30 cellular contexts compared by ENCODE assay signal in genomic region chr15:78445875-78446274, GRCh38. TPM values are rescaled to one million over a fixed set of nuclear protein-coding genes. Genes with fewer than 3 reads are reported as not detected.
DNase-seq lines count a peak whose midpoint lies in the region; ATAC-seq and TF ChIP-seq lines count a peak whose summit lies in the region.
"Had no signal": no experiment of that assay in that cellular context is flagged by ENCODE, and none has a peak within 500 bp of the region (broad histone marks: within the 10 kb centered on the region; RNA-seq: fewer than 3 reads in every experiment).

No MANE protein-coding gene starts in this region.

- H3K4me3 ChIP-seq in CD8-positive, alpha-beta memory T cell (ENCODE audit: low read length): no peak overlapping the region
- no peak overlapping the region for H3K4me3 ChIP-seq in psoas muscle
- H3K4me3 ChIP-seq: BLaER1, HAP-1, heart left ventricle, left ventricle myocardium inferior, smooth muscle cell, stomach, thyroid gland had no signal

- intact Hi-C loops in psoas muscle (cut with DNase I): loop anchor here in 1 of 2 donors (2.0 kb wide), 1 partner anchor 21 kb away; no protein-coding TSS in a partner anchor

- CTCF ChIA-PET in CD8-positive, alpha-beta memory T cell (lab: Charles Lee): no interaction called here

- peak overlapping the region in 6 of 8 donors; percentile 15 to 77 (median 44) for H3K27ac Mint-ChIP-seq in CD8-positive, alpha-beta memory T cell
- H3K27ac Mint-ChIP-seq in T-helper 17 cell: peak overlapping the region; percentile 89
- peak overlapping the region; percentile 8 for H3K27ac Mint-ChIP-seq in central memory CD8-positive, alpha-beta T cell (ENCODE audit: low read depth)
- H3K27ac Mint-ChIP-seq: activated naive CD4-positive, alpha-beta T cell treated with anti-CD3 and anti-CD28 coated beads, Interleukin-2, amount 50 U/mL, for 24 hours; activated T-helper 2 cell treated with anti-CD3 and anti-CD28 coated beads, Interferon-gamma antibody, Interleukin-2, Interleukin-4, amounts not matched to agents 10 μg/mL and 5 μg/mL and 100 μg/mL, durations not matched to agents 14 hours and 24 hours and 36 hours; T-helper 2 cell treated with Interferon-gamma antibody and Interleukin-4, amounts not matched to agents 5 μg/mL and 100 μg/mL, for 36 hours had no signal

- no peak for TF ChIP-seq CTCF in psoas muscle (IDR thresholded peaks at IDR 0.05)

- no peaks in the 10 kb centered on the region for H3K27me3 ChIP-seq in CD8-positive, alpha-beta memory T cell (ENCODE audit: insufficient read depth, low read length, poor library complexity, severe bottlenecking)
- H3K27me3 ChIP-seq in psoas muscle (ENCODE audit: insufficient read depth in 3 of 3, low read length in 2 of 3): no peaks in the 10 kb centered on the region
- H3K27me3 ChIP-seq: BLaER1, heart left ventricle, stomach, thyroid gland had no signal

- no peaks in the 10 kb centered on the region for H3K27me3 Mint-ChIP-seq in CD8-positive, alpha-beta memory T cell
- H3K27me3 Mint-ChIP-seq in T-helper 17 cell: no peaks in the 10 kb centered on the region
- no peaks in the 10 kb centered on the region for H3K27me3 Mint-ChIP-seq in central memory CD8-positive, alpha-beta T cell
- H3K27me3 Mint-ChIP-seq: activated naive CD4-positive, alpha-beta T cell treated with anti-CD3 and anti-CD28 coated beads, Interleukin-2, amount 50 U/mL, for 24 hours had no signal

- ATAC-seq in T-helper 17 cell: no peak
- no peak for ATAC-seq in central memory CD8-positive, alpha-beta T cell (replicated peaks; ENCODE audit: extremely low read depth, poor library complexity, severe bottlenecking)
- ATAC-seq in psoas muscle: no peak
- no peak for ATAC-seq in GM19395 (IDR thresholded peaks at IDR 0.05; ENCODE audit: unreplicated experiment)
- ATAC-seq: esophagus mucosa, heart left ventricle, HepG2, right cardiac atrium had no signal

- H3K9me3 ChIP-seq in CD8-positive, alpha-beta memory T cell (ENCODE audit: low read length): no peaks in the 10 kb centered on the region
- H3K9me3 ChIP-seq in T-helper 17 cell (ENCODE audit: control insufficient read depth, low read length, poor library complexity, severe bottlenecking) (no peaks in the 10 kb centered on the region), psoas muscle (no peaks in the 10 kb centered on the region)
- H3K9me3 ChIP-seq: BLaER1, Caco-2, HAP-1, heart left ventricle, left ventricle myocardium inferior, stomach, thyroid gland had no signal

- peaks cover 30% of the 10 kb centered on the region for H3K36me3 ChIP-seq in CD8-positive, alpha-beta memory T cell (ENCODE audit: insufficient read depth, low read length)
- H3K36me3 ChIP-seq in psoas muscle (ENCODE audit: insufficient read depth in 1 of 2, low read depth in 1 of 2): peaks cover 2 to 56% of the 10 kb centered on the region in 2 donors

- peaks cover 5 to 74% (median 20%) of the 10 kb centered on the region in 3 donors for H3K36me3 Mint-ChIP-seq in CD8-positive, alpha-beta memory T cell
- H3K36me3 Mint-ChIP-seq in T-helper 17 cell (ENCODE audit: low read depth): peaks cover 8% of the 10 kb centered on the region
- H3K36me3 Mint-ChIP-seq in central memory CD8-positive, alpha-beta T cell (ENCODE audit: insufficient read depth): peaks cover 50% of the 10 kb centered on the region

- peaks cover 60 to 90% (median 87%) of the 10 kb centered on the region in 3 donors for H3K4me1 Mint-ChIP-seq in CD8-positive, alpha-beta memory T cell
- H3K4me1 Mint-ChIP-seq in T-helper 17 cell: peaks cover 55% of the 10 kb centered on the region
- peaks cover 80% of the 10 kb centered on the region for H3K4me1 Mint-ChIP-seq in central memory CD8-positive, alpha-beta T cell

- H3K4me1 ChIP-seq in CD8-positive, alpha-beta memory T cell (ENCODE audit: insufficient read depth, low read length): peaks cover 30% of the 10 kb centered on the region
- peaks cover 43% of the 10 kb centered on the region for H3K4me1 ChIP-seq in psoas muscle
- H3K4me1 ChIP-seq: parathyroid adenoma had no signal

- no peak overlapping the region for H3K27ac ChIP-seq in CD8-positive, alpha-beta memory T cell (ENCODE audit: low read depth, low read length)
- peak overlapping the region; percentile 50 for H3K27ac ChIP-seq in psoas muscle
- H3K27ac ChIP-seq: BLaER1, heart left ventricle, left ventricle myocardium inferior, parathyroid adenoma, stomach had no signal

- DNase-seq in CD8-positive, alpha-beta memory T cell: no peak
- DNase-seq in T-helper 17 cell: no peak
- no peak for DNase-seq in central memory CD8-positive, alpha-beta T cell (ENCODE audit: low spot score in 2 of 2)
- no peak for DNase-seq in psoas muscle
- no peak for DNase-seq in DMS114 treated with DMSO at 0.1 percent for 48 hours (lab: John Stamatoyannopoulos, UW; ENCODE audit: unreplicated experiment)
- DNase-seq in NCI-H510A treated with DMSO at 0.1 percent for 48 hours (lab: John Stamatoyannopoulos, UW): no peak
- DNase-seq: Caco-2, caudate nucleus, DMS79, heart left ventricle, left ventricle myocardium inferior, mesendoderm, NCI-H1436, NCI-H2081 treated with DMSO at 0.1 percent for 48 hours, NCI-H226, NCI-H748 treated with DMSO at 0.1 percent for 48 hours, right cardiac atrium, Right ventricle myocardium superior, stomach, thyroid gland had no signal

- WGBS in psoas muscle, 3 donors: 86 to 95% (median 94%) methylated on average over 2 of the region's 2 CpGs

- POLR2A ChIA-PET in CD8-positive, alpha-beta memory T cell (lab: Charles Lee): no interaction called here

- no peaks in the 10 kb centered on the region for H3K9me3 Mint-ChIP-seq in CD8-positive, alpha-beta memory T cell
- no peaks in the 10 kb centered on the region for H3K9me3 Mint-ChIP-seq in central memory CD8-positive, alpha-beta T cell
- H3K9me3 Mint-ChIP-seq: activated naive CD4-positive, alpha-beta T cell treated with anti-CD3 and anti-CD28 coated beads, Interleukin-2, amount 50 U/mL, for 24 hours; activated T-helper 2 cell treated with anti-CD3 and anti-CD28 coated beads, Interferon-gamma antibody, Interleukin-2, Interleukin-4, amounts not matched to agents 10 μg/mL and 5 μg/mL and 100 μg/mL, durations not matched to agents 14 hours and 24 hours and 36 hours; T-helper 2 cell treated with Interferon-gamma antibody and Interleukin-4, amounts not matched to agents 5 μg/mL and 100 μg/mL, for 36 hours had no signal

- peak overlapping the region in 1 of 7 donors; percentile 16 for H3K4me3 Mint-ChIP-seq in CD8-positive, alpha-beta memory T cell
- no peak overlapping the region for H3K4me3 Mint-ChIP-seq in T-helper 17 cell
- H3K4me3 Mint-ChIP-seq in central memory CD8-positive, alpha-beta T cell: no peak overlapping the region
- H3K4me3 Mint-ChIP-seq: activated naive CD4-positive, alpha-beta T cell treated with anti-CD3 and anti-CD28 coated beads, Interleukin-2, amount 50 U/mL, for 24 hours; T-helper 2 cell treated with Interferon-gamma antibody and Interleukin-4, amounts not matched to agents 5 μg/mL and 100 μg/mL, for 36 hours had no signal

RNA-seq across cellular contexts. Expression of gene IREB2, which starts 7.9 kb away (rescaled TPM):
- total RNA-seq in CD8-positive, alpha-beta memory T cell: 10 to 100 TPM; 62.2 to 69.3 TPM
- 18.5 TPM for polyA plus RNA-seq in CD8-positive, alpha-beta memory T cell
- total RNA-seq in T-helper 17 cell (10 to 100 TPM; 51.9 to 56.3 TPM), psoas muscle (10 to 100 TPM; 29.2 to 46.5 (median 42.9) TPM)
- polyA plus RNA-seq in psoas muscle: 10 to 100 TPM; 11.0 to 24.6 (median 11.3) TPM

Comparison
In these comparisons a context has a peak if more than half of its experiments do, and no peak if none do; other contexts are left out.
1. H3K27ac Mint-ChIP-seq: peak in every context shown above with its lines; median percentile 89 in T-helper 17 cell; 44 in CD8-positive, alpha-beta memory T cell; 8 in central memory CD8-positive, alpha-beta T cell.